ENCODE assay signal across 8 cellular contexts in genomic region chr13:91017031-91017668, GRCh38.
DNase-seq lines count a peak whose midpoint lies in the region; ATAC-seq and TF ChIP-seq lines count a peak whose summit lies in the region.

No MANE protein-coding gene starts in this region.

- no peaks in the 10 kb centered on the region for H3K79me2 ChIP-seq in OCI-LY3 (ENCODE audit: low read length)

- peak overlapping the region; percentile 24; the same call in 1 of the 2 replicates for H3K9ac ChIP-seq in OCI-LY3 (ENCODE audit: low read length)

- H3K36me3 Mint-ChIP-seq in natural killer cell = no peaks in the 10 kb centered on the region

- H2AFZ ChIP-seq in OCI-LY3 (ENCODE audit: low read depth, low read length) = peak overlapping the region; percentile 80

- ATAC-seq in GM21619 (IDR thresholded peaks at IDR 0.05; ENCODE audit: unreplicated experiment) (peak; percentile 99), natural killer cell (no peak)

- no peaks in the 10 kb centered on the region for H3K27me3 ChIP-seq in OCI-LY3 (ENCODE audit: low read depth, low read length)

- H3K27ac ChIP-seq in OCI-LY3 (ENCODE audit: low read length) = no peak overlapping the region

- peaks cover 0 to 3% of the 10 kb centered on the region in 2 donors for H3K9me3 Mint-ChIP-seq in natural killer cell

- H4K20me1 ChIP-seq in OCI-LY3 (ENCODE audit: insufficient read depth, low read length) = no peaks in the 10 kb centered on the region

- intact Hi-C loops in natural killer cell (cut with micrococcal nuclease) = no loop called here

- H3K36me3 ChIP-seq in OCI-LY3 (replicated peaks; ENCODE audit: low read depth, low read length) = no peaks in the 10 kb centered on the region

- H3K27me3 Mint-ChIP-seq in natural killer cell (ENCODE audit: low read depth in 2 of 2) = no peaks in the 10 kb centered on the region

- H3K9me3 ChIP-seq in OCI-LY3 (ENCODE audit: insufficient read depth, low read length) = no peaks in the 10 kb centered on the region

- peak overlapping the region; percentile 65 for H3K4me3 ChIP-seq in OCI-LY3 (ENCODE audit: low read length)
- no peak overlapping the region for H3K4me3 ChIP-seq in choroid plexus epithelial cell (ENCODE audit: low read depth, low read length)

- peak; percentile 94 for TF ChIP-seq CTCF in OCI-LY3 (IDR thresholded peaks at IDR 0.05; ENCODE audit: low read depth, low read length)
- peak; percentile 86 for TF ChIP-seq CTCF in choroid plexus epithelial cell (conservative IDR thresholded peaks at IDR 0.05; ENCODE audit: low read depth, low read length)
- TF ChIP-seq CTCF in natural killer cell (IDR thresholded peaks at IDR 0.05) = no peak

- H3K4me1 Mint-ChIP-seq in natural killer cell = no peaks in the 10 kb centered on the region

- H3K4me1 ChIP-seq in OCI-LY3 (ENCODE audit: low read length) = no peaks in the 10 kb centered on the region

- DNase-seq in stimulated activated CD4-positive, alpha-beta T cell treated with anti-CD3 and anti-CD28 coated beads, Interleukin-12 subunit alpha, Interleukin-12 subunit beta, amount 100 ng/mL, for 4 hours = peak; percentile 2
- no peak for DNase-seq in stimulated activated CD4-positive, alpha-beta T cell treated with anti-CD3 and anti-CD28 coated beads, Interleukin-4, amount 100 ng/mL, for 4 hours
- peak; percentile 10 for DNase-seq in HS-5 (ENCODE audit: low read depth)
- DNase-seq in choroid plexus epithelial cell (ENCODE audit: low read depth) = peak; percentile 67
- DNase-seq in midbrain (lab: John Stamatoyannopoulos, UW) = peak; percentile 32
- no peak for DNase-seq in natural killer cell

- no peak overlapping the region for H3K27ac Mint-ChIP-seq in natural killer cell

- H3K4me3 Mint-ChIP-seq in natural killer cell = no peak overlapping the region

- peak overlapping the region; percentile 57 for H3K4me2 ChIP-seq in OCI-LY3 (ENCODE audit: low read length)

Comparison
In these comparisons a context has a peak if more than half of its experiments do, and no peak if none do; other contexts are left out.
1. DNase-seq: peak in stimulated activated CD4-positive, alpha-beta T cell treated with anti-CD3 and anti-CD28 coated beads, Interleukin-12 subunit alpha, Interleukin-12 subunit beta, amount 100 ng/mL, for 4 hours (single experiment), HS-5 (single experiment), choroid plexus epithelial cell (single experiment) and midbrain (single experiment); none in stimulated activated CD4-positive, alpha-beta T cell treated with anti-CD3 and anti-CD28 coated beads, Interleukin-4, amount 100 ng/mL, for 4 hours (0 of 2) and natural killer cell (single experiment).